ENCODE assay signal across 8 cellular contexts in the genomic region with DNA sequence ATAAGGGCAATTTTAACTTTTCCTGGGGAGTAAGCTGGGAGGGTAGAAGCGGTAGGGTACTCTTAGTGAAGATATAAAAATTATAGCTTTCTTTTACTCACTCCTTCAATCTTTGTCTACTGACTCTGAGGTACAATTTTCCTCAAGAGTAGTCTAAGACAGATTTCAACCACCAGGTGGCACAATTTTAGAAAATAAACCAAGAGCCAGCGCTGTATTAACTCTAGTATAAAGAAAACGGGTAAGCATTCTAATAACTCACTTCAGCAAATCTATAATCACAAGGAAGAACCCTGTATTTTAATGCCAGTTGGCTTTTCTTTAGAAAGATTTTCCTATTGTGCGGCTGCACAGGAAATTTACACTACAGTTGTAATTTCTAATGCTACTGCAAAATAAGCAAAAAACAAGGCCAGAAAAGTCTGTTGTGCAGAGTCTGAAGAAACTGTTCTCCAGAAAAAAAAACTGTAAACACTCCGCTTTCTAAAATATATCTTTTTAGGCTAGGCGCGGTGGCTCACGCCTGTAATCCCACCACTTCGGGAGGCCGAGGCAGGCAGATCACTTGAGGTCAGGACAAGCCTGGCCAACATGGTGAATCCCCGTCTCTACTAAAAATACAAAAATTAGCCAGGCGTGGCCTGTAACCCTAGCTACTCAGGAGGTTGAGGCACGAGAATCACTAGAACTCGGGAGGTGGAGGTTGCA. TPM values are rescaled to one million over a fixed set of nuclear protein-coding genes. Genes with fewer than 3 reads are reported as not detected.
DNase-seq lines count a peak whose midpoint lies in the region; TF ChIP-seq lines count a peak whose summit lies in the region.

No MANE protein-coding gene starts in this region.

- no peaks in the 10 kb centered on the region for H3K27me3 Mint-ChIP-seq in activated naive CD4-positive, alpha-beta T cell treated with anti-CD3 and anti-CD28 coated beads for 36 hours (ENCODE audit: low read depth)
- no peaks in the 10 kb centered on the region for H3K27me3 Mint-ChIP-seq in T-helper 1 cell treated with Interleukin-12 subunit alpha and Interleukin-12 subunit beta and Interleukin-4 antibody, amounts not matched to agents 30 μg/mL and 1 μg/mL, for 36 hours (ENCODE audit: low read depth)
- peaks cover 3% of the 10 kb centered on the region for H3K27me3 Mint-ChIP-seq in neural crest cell (ENCODE audit: low read depth)

- H3K36me3 Mint-ChIP-seq in activated naive CD4-positive, alpha-beta T cell treated with anti-CD3 and anti-CD28 coated beads for 36 hours (ENCODE audit: low read depth), result peaks cover 16% of the 10 kb centered on the region
- H3K36me3 Mint-ChIP-seq in T-helper 1 cell treated with Interleukin-12 subunit alpha and Interleukin-12 subunit beta and Interleukin-4 antibody, amounts not matched to agents 30 μg/mL and 1 μg/mL, for 36 hours (ENCODE audit: low read depth), result peaks cover 16% of the 10 kb centered on the region
- H3K36me3 Mint-ChIP-seq in neural crest cell (ENCODE audit: low read depth), result peaks cover 7% of the 10 kb centered on the region

- H3K9me3 Mint-ChIP-seq in activated naive CD4-positive, alpha-beta T cell treated with anti-CD3 and anti-CD28 coated beads for 36 hours, result no peaks in the 10 kb centered on the region
- no peaks in the 10 kb centered on the region for H3K9me3 Mint-ChIP-seq in T-helper 1 cell treated with Interleukin-12 subunit alpha and Interleukin-12 subunit beta and Interleukin-4 antibody, amounts not matched to agents 30 μg/mL and 1 μg/mL, for 36 hours
- no peaks in the 10 kb centered on the region for H3K9me3 Mint-ChIP-seq in neural crest cell

- no peak overlapping the region for H3K4me3 ChIP-seq in epithelial cell of esophagus (ENCODE audit: low read length)

- intact Hi-C loops in activated naive CD4-positive, alpha-beta T cell treated with anti-CD3 and anti-CD28 coated beads for 36 hours (cut with micrococcal nuclease), result loop anchor here (10.0 kb wide), 5 partner anchors 350 to 1740 kb away; a partner anchor contains a TSS

- peak overlapping the region; percentile 69 for H3K4me3 Mint-ChIP-seq in activated naive CD4-positive, alpha-beta T cell treated with anti-CD3 and anti-CD28 coated beads for 36 hours
- peak overlapping the region; percentile 79 for H3K4me3 Mint-ChIP-seq in T-helper 1 cell treated with Interleukin-12 subunit alpha and Interleukin-12 subunit beta and Interleukin-4 antibody, amounts not matched to agents 30 μg/mL and 1 μg/mL, for 36 hours
- H3K4me3 Mint-ChIP-seq in neural crest cell, result peak overlapping the region; percentile 85

- CTCF ChIA-PET in activated naive CD4-positive, alpha-beta T cell treated with anti-CD3 and anti-CD28 coated beads for 36 hours (lab: Charles Lee), result interaction anchor here (0.6 to 3.4 kb wide), 15 partner anchors 8 to 313 kb away, joined by 3 to 42 read pairs (median 4); a partner anchor contains a TSS

- peaks cover 61% of the 10 kb centered on the region for H3K4me1 Mint-ChIP-seq in activated naive CD4-positive, alpha-beta T cell treated with anti-CD3 and anti-CD28 coated beads for 36 hours (ENCODE audit: low read depth)
- peaks cover 37% of the 10 kb centered on the region for H3K4me1 Mint-ChIP-seq in T-helper 1 cell treated with Interleukin-12 subunit alpha and Interleukin-12 subunit beta and Interleukin-4 antibody, amounts not matched to agents 30 μg/mL and 1 μg/mL, for 36 hours (ENCODE audit: low read depth)
- H3K4me1 Mint-ChIP-seq in neural crest cell, result peaks cover 56% of the 10 kb centered on the region

- TF ChIP-seq CTCF in epithelial cell of esophagus (IDR thresholded peaks at IDR 0.05; ENCODE audit: insufficient read depth, low read depth, low read length, missing control alignments), result peak; percentile 46
- peak; percentile 78 for TF ChIP-seq CTCF in neural crest cell (conservative IDR thresholded peaks at IDR 0.05)

- peak overlapping the region; percentile 94 for H3K27ac Mint-ChIP-seq in activated naive CD4-positive, alpha-beta T cell treated with anti-CD3 and anti-CD28 coated beads for 36 hours
- H3K27ac Mint-ChIP-seq in T-helper 1 cell treated with Interleukin-12 subunit alpha and Interleukin-12 subunit beta and Interleukin-4 antibody, amounts not matched to agents 30 μg/mL and 1 μg/mL, for 36 hours, result peak overlapping the region; percentile 85
- H3K27ac Mint-ChIP-seq in neural crest cell (ENCODE audit: unreplicated experiment), result no peak overlapping the region

- peak; percentile 46 for DNase-seq in activated naive CD4-positive, alpha-beta T cell treated with anti-CD3 and anti-CD28 coated beads for 36 hours
- no peak for DNase-seq in activated naive CD4-positive, alpha-beta T cell treated with anti-CD3 and anti-CD28 coated beads, Interleukin-2, amount 50 U/mL, for 16 hours
- DNase-seq in M059J (ENCODE audit: low read depth), result peak; percentile 65
- DNase-seq in epithelial cell of esophagus (ENCODE audit: low read depth), result peak; percentile 67
- no peak for DNase-seq in neural crest cell (ENCODE audit: low read depth, low spot score)
- no peak for DNase-seq in NCI-H774 (lab: John Stamatoyannopoulos, UW)
- DNase-seq in COLO829 (ENCODE audit: low spot score), result no peak

RNA-seq across cellular contexts. Expression of a gene that starts 1.9 kb away (rescaled TPM):
- total RNA-seq in activated naive CD4-positive, alpha-beta T cell treated with anti-CD3 and anti-CD28 coated beads for 36 hours, result 100 to 1,000 TPM; 112 to 122 TPM
- 144 and 150 TPM in 2 replicates for total RNA-seq in M059J (2014; rRNA removed; shearing (Covaris generic))
- total RNA-seq in neural crest cell, result 75.0 and 87.6 TPM in 2 replicates

RNA-seq across cellular contexts. Expression of a gene that starts 2.2 kb away (rescaled TPM):
- total RNA-seq in activated naive CD4-positive, alpha-beta T cell treated with anti-CD3 and anti-CD28 coated beads for 36 hours, result 10 to 100 TPM; 65.1 to 75.0 TPM
- 112 and 210 TPM in 2 replicates for total RNA-seq in M059J (2014; rRNA removed; shearing (Covaris generic))
- 66.3 TPM in 2 replicates for total RNA-seq in neural crest cell

RNA-seq across cellular contexts. Expression of a gene that starts 30.8 kb away (rescaled TPM):
- total RNA-seq in activated naive CD4-positive, alpha-beta T cell treated with anti-CD3 and anti-CD28 coated beads for 36 hours, result 10 to 100 TPM; 16.6 to 18.9 TPM
- total RNA-seq in M059J (2014; rRNA removed; shearing (Covaris generic)), result 39.9 and 55.6 TPM in 2 replicates
- total RNA-seq in neural crest cell, result 49.1 and 51.4 TPM in 2 replicates

Comparison
In these comparisons a context has a peak if more than half of its experiments do, and no peak if none do; other contexts are left out.
1. DNase-seq: peak in activated naive CD4-positive, alpha-beta T cell treated with anti-CD3 and anti-CD28 coated beads for 36 hours (single experiment), M059J (single experiment) and epithelial cell of esophagus (single experiment); none in activated naive CD4-positive, alpha-beta T cell treated with anti-CD3 and anti-CD28 coated beads, Interleukin-2, amount 50 U/mL, for 16 hours (single experiment), neural crest cell (single experiment), NCI-H774 (single experiment) and COLO829 (single experiment).
2. Peak in every context shown above with its lines, with median percentiles within 50 percentile points of each other: H3K4me3 Mint-ChIP-seq.